Comparison of ENCODE assay signal across 25 cellular contexts in the genomic region with DNA sequence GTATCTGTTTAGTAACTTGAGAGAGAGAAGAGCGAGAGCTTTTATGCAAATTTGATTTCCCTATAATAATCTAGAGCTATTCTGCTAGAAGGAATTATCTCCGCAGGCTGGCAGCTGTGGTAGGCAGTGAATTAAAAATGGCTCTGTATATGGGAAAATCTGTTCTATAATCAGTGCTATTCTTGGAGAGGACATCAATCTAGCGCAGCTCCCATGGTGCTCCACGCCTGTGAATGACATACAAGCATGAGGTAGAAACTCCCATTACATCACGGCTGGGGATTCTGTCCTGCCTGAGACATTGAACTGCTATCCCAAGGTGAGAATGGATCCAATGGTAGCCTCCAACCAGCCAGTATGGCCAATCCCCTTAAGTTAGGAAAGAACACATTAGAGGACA.
DNase-seq lines count a peak whose midpoint lies in the region; TF ChIP-seq lines count a peak whose summit lies in the region.
"Had no signal": no experiment of that assay in that cellular context is flagged by ENCODE, and none has a peak within 500 bp of the region (broad histone marks: within the 10 kb centered on the region; RNA-seq: fewer than 3 reads in every experiment).

No MANE protein-coding gene starts in this region.

- no peaks in the 10 kb centered on the region for H3K79me2 ChIP-seq in neural cell (replicated peaks; ENCODE audit: insufficient read depth, low read length)

- in situ Hi-C loops in SK-MEL-5 (cut with HindIII; ENCODE audit: low pct_unique_long_range_greater_than_20kb, low sequenced_read_pairs) = no loop called here

- no peaks in the 10 kb centered on the region for H3K9me2 ChIP-seq in neural cell (ENCODE audit: insufficient read depth, low read length)

- TF ChIP-seq CTCF in neural cell (IDR thresholded peaks at IDR 0.05; ENCODE audit: poor library complexity, severe bottlenecking) = no peak
- TF ChIP-seq CTCF in colonic mucosa (IDR thresholded peaks at IDR 0.05) = no peak

- H3K9ac ChIP-seq in neural cell (ENCODE audit: low read length) (no peak overlapping the region), colonic mucosa (ENCODE audit: low read depth in 2 of 2, low read length in 2 of 2) (no peak overlapping the region)
- H3K9ac ChIP-seq: BLaER1 had no signal

- no peak for TF ChIP-seq EP300 in neural cell (conservative IDR thresholded peaks at IDR 0.05; ENCODE audit: poor library complexity, severe bottlenecking)

- H3K4me1 ChIP-seq in colonic mucosa = no peaks in the 10 kb centered on the region
- H3K4me1 ChIP-seq: A549, BE2C, BLaER1 had no signal

- no peak overlapping the region for H3K4me2 ChIP-seq in neural cell (ENCODE audit: low read length)
- H3K4me2 ChIP-seq: A549, BLaER1 had no signal

- peak overlapping the region; percentile 65 for H3K27ac ChIP-seq in neural cell (ENCODE audit: low read length)
- no peak overlapping the region for H3K27ac ChIP-seq in colonic mucosa
- H3K27ac ChIP-seq: 22Rv1, A549, BLaER1 had no signal

- H3F3A ChIP-seq in neural cell (ENCODE audit: insufficient read depth, low read length, poor library complexity, severe bottlenecking) = no peaks in the 10 kb centered on the region

- H3K4me3 ChIP-seq in neural cell (ENCODE audit: low read length) (no peak overlapping the region), colonic mucosa (no peak overlapping the region)
- H3K4me3 ChIP-seq: A549, BLaER1 had no signal

- no peak overlapping the region for H2AFZ ChIP-seq in neural cell (ENCODE audit: low read depth, low read length)

- no peaks in the 10 kb centered on the region for H3K36me3 ChIP-seq in neural cell (ENCODE audit: insufficient read depth, low read length)
- no peaks in the 10 kb centered on the region for H3K36me3 ChIP-seq in colonic mucosa
- H3K36me3 ChIP-seq: BE2C, BLaER1 had no signal

- H3K27me3 ChIP-seq in neural cell (ENCODE audit: insufficient read depth, low read depth, low read length) (no peaks in the 10 kb centered on the region), colonic mucosa (no peaks in the 10 kb centered on the region)
- H3K27me3 ChIP-seq: BE2C, BLaER1 had no signal

- intact Hi-C loops in colonic mucosa (cut with DNase I) = no loop called here

- H4K20me1 ChIP-seq in neural cell (ENCODE audit: insufficient read depth) = no peaks in the 10 kb centered on the region
- H4K20me1 ChIP-seq: BLaER1 had no signal

- H3K9me3 ChIP-seq in neural cell (ENCODE audit: low read length) = no peaks in the 10 kb centered on the region
- H3K9me3 ChIP-seq in colonic mucosa = no peaks in the 10 kb centered on the region
- H3K9me3 ChIP-seq: A549, BE2C, BLaER1 had no signal

- TF ChIP-seq RAD21 in neural cell (conservative IDR thresholded peaks at IDR 0.05) = no peak

- DNase-seq in NCI-H526 (lab: John Stamatoyannopoulos, UW) (peak; percentile 0 to 12), NCI-H526 treated with DMSO at 0.1 percent for 48 hours (lab: John Stamatoyannopoulos, UW) (no peak), SK-MEL-5 (ENCODE audit: low read depth, low spot score) (peak; percentile 10), putamen (ENCODE audit: low spot score) (peak; percentile 69), SHP77 (lab: John Stamatoyannopoulos, UW) (no peak), colonic mucosa (no peak), GF-D8 (lab: John Stamatoyannopoulos, UW) (no peak)
- DNase-seq: AML-193; BE2C; C1 segment of cervical spinal cord; CD4-positive, alpha-beta memory T cell; CD4-positive, CD25-positive, alpha-beta regulatory T cell; CD8-positive, alpha-beta memory T cell; COR-L47; DMS 273 treated with DMSO at 0.1 percent for 48 hours; DMS153; DMS53; DMS79; DND-41; EL; GDM1 had no signal

TF ChIP-seq in neural cell, 6 proteins besides CTCF, POLR2A, EP300 and RAD21:
- TF ChIP-seq TAF1 (IDR thresholded peaks at IDR 0.05; ENCODE audit: low read depth) (no peak), POLR2AphosphoS5 (IDR thresholded peaks at IDR 0.05) (peak; percentile 9), SMC3 (conservative IDR thresholded peaks at IDR 0.05; ENCODE audit: poor library complexity) (no peak), EZH2 (IDR thresholded peaks at IDR 0.05; ENCODE audit: borderline replicate concordance, insufficient read depth, low read length, poor library complexity, severe bottlenecking) (no peak), MXI1 (conservative IDR thresholded peaks at IDR 0.05; ENCODE audit: poor library complexity, severe bottlenecking) (no peak)
- TF ChIP-seq, protein P1, sequence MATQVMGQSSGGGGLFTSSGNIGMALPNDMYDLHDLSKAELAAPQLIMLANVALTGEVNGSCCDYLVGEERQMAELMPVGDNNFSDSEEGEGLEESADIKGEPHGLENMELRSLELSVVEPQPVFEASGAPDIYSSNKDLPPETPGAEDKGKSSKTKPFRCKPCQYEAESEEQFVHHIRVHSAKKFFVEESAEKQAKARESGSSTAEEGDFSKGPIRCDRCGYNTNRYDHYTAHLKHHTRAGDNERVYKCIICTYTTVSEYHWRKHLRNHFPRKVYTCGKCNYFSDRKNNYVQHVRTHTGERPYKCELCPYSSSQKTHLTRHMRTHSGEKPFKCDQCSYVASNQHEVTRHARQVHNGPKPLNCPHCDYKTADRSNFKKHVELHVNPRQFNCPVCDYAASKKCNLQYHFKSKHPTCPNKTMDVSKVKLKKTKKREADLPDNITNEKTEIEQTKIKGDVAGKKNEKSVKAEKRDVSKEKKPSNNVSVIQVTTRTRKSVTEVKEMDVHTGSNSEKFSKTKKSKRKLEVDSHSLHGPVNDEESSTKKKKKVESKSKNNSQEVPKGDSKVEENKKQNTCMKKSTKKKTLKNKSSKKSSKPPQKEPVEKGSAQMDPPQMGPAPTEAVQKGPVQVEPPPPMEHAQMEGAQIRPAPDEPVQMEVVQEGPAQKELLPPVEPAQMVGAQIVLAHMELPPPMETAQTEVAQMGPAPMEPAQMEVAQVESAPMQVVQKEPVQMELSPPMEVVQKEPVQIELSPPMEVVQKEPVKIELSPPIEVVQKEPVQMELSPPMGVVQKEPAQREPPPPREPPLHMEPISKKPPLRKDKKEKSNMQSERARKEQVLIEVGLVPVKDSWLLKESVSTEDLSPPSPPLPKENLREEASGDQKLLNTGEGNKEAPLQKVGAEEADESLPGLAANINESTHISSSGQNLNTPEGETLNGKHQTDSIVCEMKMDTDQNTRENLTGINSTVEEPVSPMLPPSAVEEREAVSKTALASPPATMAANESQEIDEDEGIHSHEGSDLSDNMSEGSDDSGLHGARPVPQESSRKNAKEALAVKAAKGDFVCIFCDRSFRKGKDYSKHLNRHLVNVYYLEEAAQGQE (IDR thresholded peaks at IDR 0.05; ENCODE audit: borderline replicate concordance) = peak; percentile 27

Comparison
In these comparisons a context has a peak if more than half of its experiments do, and no peak if none do; other contexts are left out.
1. DNase-seq: peak in NCI-H526 (2 of 2), SK-MEL-5 (single experiment) and putamen (single experiment); none in NCI-H526 treated with DMSO at 0.1 percent for 48 hours (single experiment), SHP77 (0 of 2), colonic mucosa (single experiment) and GF-D8 (single experiment).